9 cellular contexts compared by ENCODE assay signal in the genomic region with DNA sequence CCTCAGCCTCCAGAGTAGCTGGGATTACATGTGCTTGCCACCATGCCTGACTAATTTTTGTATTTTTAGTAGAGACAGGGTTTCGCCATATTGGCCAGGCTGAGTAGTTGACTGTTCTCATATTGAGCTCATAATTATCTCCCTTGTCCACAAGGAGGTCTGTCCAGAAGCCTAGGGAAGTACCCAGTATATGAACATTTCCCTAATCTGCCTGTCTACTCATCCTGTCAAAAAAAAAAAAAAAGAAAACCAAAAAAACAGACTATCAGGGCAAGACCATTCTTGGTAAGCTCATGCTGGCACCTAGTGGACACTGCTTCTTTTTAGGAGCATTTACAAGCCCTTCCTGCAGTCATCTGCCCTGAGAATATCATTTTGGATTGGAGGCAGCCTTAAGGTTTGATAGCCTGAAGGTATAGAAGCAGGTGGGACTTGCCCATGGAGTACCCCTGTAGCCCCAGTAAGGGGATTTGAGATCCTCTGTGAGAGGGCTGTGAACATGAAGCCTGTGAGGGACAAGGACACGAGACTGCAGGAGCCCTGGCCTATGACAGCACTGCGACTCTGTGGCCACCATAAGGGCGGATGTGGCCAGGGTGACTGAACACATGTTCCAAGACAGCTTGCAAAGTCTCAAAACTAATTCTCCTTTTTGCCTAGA. TPM values are rescaled to one million over a fixed set of nuclear protein-coding genes. Genes with fewer than 3 reads are reported as not detected.
DNase-seq lines count a peak whose midpoint lies in the region; ATAC-seq and TF ChIP-seq lines count a peak whose summit lies in the region.
"Had no signal": no experiment of that assay in that cellular context is flagged by ENCODE, and none has a peak within 500 bp of the region (broad histone marks: within the 10 kb centered on the region; RNA-seq: fewer than 3 reads in every experiment).

No MANE protein-coding gene starts in this region.

- peak; percentile 46 for ATAC-seq in GM21526 (IDR thresholded peaks at IDR 0.05; ENCODE audit: low FRiP score, unreplicated experiment)
- peak; percentile 77 for ATAC-seq in activated naive CD8-positive, alpha-beta T cell treated with anti-CD3 and anti-CD28 coated beads, Interleukin-2, amount 50 U/mL, for 24 hours

- DNase-seq in GM03348 (ENCODE audit: low spot score) (peak; percentile 66), HT1080 (ENCODE audit: low read depth) (peak; percentile 90), hepatocyte (ENCODE audit: low spot score) (peak; percentile 50), prostate gland (ENCODE audit: low spot score) (no peak)
- DNase-seq in activated naive CD8-positive, alpha-beta T cell treated with anti-CD3 and anti-CD28 coated beads, Interleukin-2, amount 50 U/mL, for 24 hours: peak; percentile 61
- DNase-seq in stimulated activated CD8-positive, alpha-beta memory T cell treated with anti-CD3 and anti-CD28 coated beads, Interleukin-4, amount 100 ng/mL, for 4 hours (ENCODE audit: low read depth in 2 of 2, low spot score in 1 of 2): peak; percentile 32 to 44

- H3K4me1 ChIP-seq in hepatocyte (ENCODE audit: insufficient read depth) (no peaks in the 10 kb centered on the region), prostate gland (replicated peaks) (no peaks in the 10 kb centered on the region)

- H3K27ac Mint-ChIP-seq in activated naive CD8-positive, alpha-beta T cell treated with anti-CD3 and anti-CD28 coated beads, Interleukin-2, amount 50 U/mL, for 24 hours: peak overlapping the region; percentile 44

- no peak overlapping the region for H3K4me2 ChIP-seq in hepatocyte

- H4K20me1 ChIP-seq in hepatocyte (ENCODE audit: insufficient read depth, poor library complexity, severe bottlenecking): no peaks in the 10 kb centered on the region

- H3K27me3 ChIP-seq in hepatocyte (no peaks in the 10 kb centered on the region), prostate gland (replicated peaks; ENCODE audit: insufficient read depth) (no peaks in the 10 kb centered on the region)

- H3K9me3 Mint-ChIP-seq in activated naive CD8-positive, alpha-beta T cell treated with anti-CD3 and anti-CD28 coated beads, Interleukin-2, amount 50 U/mL, for 24 hours: no peaks in the 10 kb centered on the region

- H3K9me3 ChIP-seq in hepatocyte (ENCODE audit: low read depth) (no peaks in the 10 kb centered on the region), prostate gland (no peaks in the 10 kb centered on the region)

- no peak overlapping the region for H2AFZ ChIP-seq in hepatocyte

- H3K9me2 ChIP-seq in hepatocyte (replicated peaks; ENCODE audit: insufficient read depth): no peaks in the 10 kb centered on the region

- intact Hi-C loops in prostate gland (cut with DNase I): no loop called here

- peaks cover 3% of the 10 kb centered on the region for H3K27me3 Mint-ChIP-seq in activated naive CD8-positive, alpha-beta T cell treated with anti-CD3 and anti-CD28 coated beads, Interleukin-2, amount 50 U/mL, for 24 hours

- peak; percentile 14; the same call in 1 of the 2 replicates for TF ChIP-seq POLR2A in Raji (IDR thresholded peaks at IDR 0.05; ENCODE audit: insufficient read depth, low read depth, low read length)
- no peak for TF ChIP-seq POLR2A in prostate gland (IDR thresholded peaks at IDR 0.05)

- no peak overlapping the region for H3K4me3 Mint-ChIP-seq in activated naive CD8-positive, alpha-beta T cell treated with anti-CD3 and anti-CD28 coated beads, Interleukin-2, amount 50 U/mL, for 24 hours

- H3K4me1 Mint-ChIP-seq in activated naive CD8-positive, alpha-beta T cell treated with anti-CD3 and anti-CD28 coated beads, Interleukin-2, amount 50 U/mL, for 24 hours: peaks cover 53% of the 10 kb centered on the region

- 96% methylated on average over 4 of the region's 4 CpGs for WGBS in hepatocyte (ENCODE audit: low lambda C conversion rate, missing lambda C conversion rate)
- WGBS in prostate gland: 74% methylated on average over 4 of the region's 4 CpGs

- H3K36me3 Mint-ChIP-seq in activated naive CD8-positive, alpha-beta T cell treated with anti-CD3 and anti-CD28 coated beads, Interleukin-2, amount 50 U/mL, for 24 hours (ENCODE audit: low read depth): no peaks in the 10 kb centered on the region

- H3K36me3 ChIP-seq in hepatocyte (replicated peaks; ENCODE audit: insufficient read depth, low read depth): no peaks in the 10 kb centered on the region
- H3K36me3 ChIP-seq in prostate gland: no peaks in the 10 kb centered on the region

- peak; percentile 43 for TF ChIP-seq CTCF in hepatocyte (IDR thresholded peaks at IDR 0.05; ENCODE audit: poor library complexity)
- peak in 2 of 4 experiments; percentile 23 to 24 for TF ChIP-seq CTCF in prostate gland (IDR thresholded peaks at IDR 0.05)

- no peak overlapping the region for H3K4me3 ChIP-seq in hepatocyte
- no peak overlapping the region for H3K4me3 ChIP-seq in prostate gland

- H3K79me2 ChIP-seq in hepatocyte: no peaks in the 10 kb centered on the region

- H3K27ac ChIP-seq in hepatocyte (no peak overlapping the region), prostate gland (no peak overlapping the region)
- H3K27ac ChIP-seq: epithelial cell of prostate had no signal

RNA-seq across cellular contexts. Expression of gene DUSP12, which starts 10.8 kb away (rescaled TPM):
- total RNA-seq in HT1080 (2014; rRNA removed; shearing (Covaris generic)): 50.0 and 61.1 TPM in 2 replicates
- 36.6 and 40.8 TPM in 2 replicates for polyA plus RNA-seq in HT1080 (2015; cell fraction: cytosol; rRNA removed)
- 31.9 and 37.0 TPM in 2 replicates for polyA plus RNA-seq in HT1080 (2015; cell fraction: nucleus; rRNA removed)
- total RNA-seq in hepatocyte (47.9 and 52.9 TPM in 2 replicates), prostate gland (10 to 100 TPM; 34.4 to 35.6 TPM)
- 35.4 and 37.1 TPM in 2 replicates for polyA plus RNA-seq in hepatocyte

RNA-seq across cellular contexts. Expression of gene FCRLB, which starts 17.4 kb away (rescaled TPM):
- total RNA-seq in HT1080 (2014; rRNA removed; shearing (Covaris generic)): 15.4 and 17.0 TPM in 2 replicates
- polyA plus RNA-seq in HT1080 (2015; cell fraction: cytosol; rRNA removed): 14.8 and 17.3 TPM in 2 replicates
- polyA plus RNA-seq in HT1080 (2015; cell fraction: nucleus; rRNA removed): 18.3 and 21.5 TPM in 2 replicates
- total RNA-seq in hepatocyte (0.23 and 0.76 TPM in 2 replicates), prostate gland (1 to 10 TPM in 1 of 2 donors, under 1 TPM in 1; 0.36 to 2.3 TPM)
- polyA plus RNA-seq in hepatocyte: 0.60 and 1.5 TPM in 2 replicates

RNA-seq across cellular contexts. Expression of gene ATF6, which starts 27.4 kb away (rescaled TPM):
- 16.4 and 20.5 TPM in 2 replicates for total RNA-seq in HT1080 (2014; rRNA removed; shearing (Covaris generic))
- 22.4 and 26.0 TPM in 2 replicates for polyA plus RNA-seq in HT1080 (2015; cell fraction: cytosol; rRNA removed)
- 46.0 and 48.3 TPM in 2 replicates for polyA plus RNA-seq in HT1080 (2015; cell fraction: nucleus; rRNA removed)
- total RNA-seq in hepatocyte (27.8 and 29.8 TPM in 2 replicates), prostate gland (10 to 100 TPM; 34.6 to 38.9 TPM)
- polyA plus RNA-seq in hepatocyte: 13.4 and 15.3 TPM in 2 replicates

RNA-seq across cellular contexts. Expression of gene FCRLA, which starts 31.7 kb away (rescaled TPM):
- 0.84 and 1.5 TPM in 2 replicates for total RNA-seq in HT1080 (2014; rRNA removed; shearing (Covaris generic))
- polyA plus RNA-seq in HT1080 (2015; cell fraction: cytosol; rRNA removed): 1.7 and 2.4 TPM in 2 replicates
- 1.5 and 1.6 TPM in 2 replicates for polyA plus RNA-seq in HT1080 (2015; cell fraction: nucleus; rRNA removed)
- total RNA-seq in hepatocyte (0.16 and 3.0 TPM in 2 replicates), prostate gland (not detected)
- 0.31 and 0.75 TPM in 2 replicates for polyA plus RNA-seq in hepatocyte
